In the genomic region with DNA sequence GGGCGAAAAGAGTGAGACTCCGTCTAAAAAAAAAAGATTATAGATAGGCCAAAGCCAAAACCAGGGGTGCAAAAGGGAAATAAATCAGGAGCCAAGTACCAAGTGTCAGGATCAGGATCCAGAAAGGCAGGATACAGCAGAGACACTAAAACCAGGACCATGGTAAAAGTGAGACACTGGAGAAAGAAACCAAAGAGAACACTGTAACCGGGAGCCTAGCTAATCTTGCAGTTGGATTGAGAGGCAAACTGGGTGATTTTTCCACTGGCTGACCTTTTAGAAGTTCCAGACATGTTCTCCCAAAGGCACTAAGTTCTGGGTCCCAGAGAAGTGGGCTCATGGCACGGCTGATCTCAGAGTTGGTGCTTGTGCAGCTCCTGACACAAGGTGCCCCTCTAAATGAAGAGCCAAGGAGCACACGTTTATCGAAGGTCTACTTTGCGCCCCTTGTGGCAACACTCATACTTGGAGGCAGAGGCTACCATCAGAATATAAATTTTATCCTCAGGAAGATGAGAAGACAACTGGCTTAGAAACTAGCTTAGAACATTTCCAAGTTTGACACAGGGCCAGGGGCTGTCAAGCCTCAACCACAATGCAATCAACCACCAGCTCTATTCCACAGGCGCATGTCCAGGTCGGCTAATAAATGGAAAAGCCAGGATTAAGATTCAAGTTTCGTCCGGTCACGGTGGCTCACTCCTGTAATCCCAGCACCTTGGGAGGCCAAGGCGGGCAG, we compare ENCODE assay signal across 13 cellular contexts. TPM values are rescaled to one million over a fixed set of nuclear protein-coding genes. Genes with fewer than 3 reads are reported as not detected.
DNase-seq lines count a peak whose midpoint lies in the region; ATAC-seq, FAIRE-seq and TF ChIP-seq lines count a peak whose summit lies in the region.
"Had no signal": no experiment of that assay in that cellular context is flagged by ENCODE, and none has a peak within 500 bp of the region (broad histone marks: within the 10 kb centered on the region; RNA-seq: fewer than 3 reads in every experiment).

No MANE protein-coding gene starts in this region.

- intact Hi-C loops in natural killer cell (cut with micrococcal nuclease), result no loop called here

- H3K36me3 ChIP-seq in SJCRH30, result no peaks in the 10 kb centered on the region
- H3K36me3 ChIP-seq: left ventricle myocardium inferior, right atrium auricular region had no signal

- no peak overlapping the region for H3K27ac Mint-ChIP-seq in natural killer cell
- no peak overlapping the region for H3K27ac Mint-ChIP-seq in natural killer cell treated with Interleukin-12 subunit alpha and Interleukin-12 subunit beta and Interleukin-15 and Interleukin-18, amount 100 ng/mL, for 72 hours
- H3K27ac Mint-ChIP-seq in stimulated activated naive B cell treated with anti-CD40 and anti-IgM and Interleukin-4, amounts not matched to agents 10 μg/mL and 1 μg/mL and 100 μg/mL, for 72 hours, result no peak overlapping the region
- H3K27ac Mint-ChIP-seq: activated CD4-positive, alpha-beta T cell treated with anti-CD3 and anti-CD28 coated beads for 36 hours had no signal

- no peaks in the 10 kb centered on the region for H3K27me3 Mint-ChIP-seq in natural killer cell (ENCODE audit: low read depth in 2 of 2)
- no peaks in the 10 kb centered on the region for H3K27me3 Mint-ChIP-seq in natural killer cell treated with Interleukin-12 subunit alpha and Interleukin-12 subunit beta and Interleukin-15 and Interleukin-18, amount 100 ng/mL, for 72 hours
- no peaks in the 10 kb centered on the region for H3K27me3 Mint-ChIP-seq in stimulated activated naive B cell treated with anti-CD40 and anti-IgM and Interleukin-4, amounts not matched to agents 10 μg/mL and 1 μg/mL and 100 μg/mL, for 72 hours
- H3K27me3 Mint-ChIP-seq: activated CD4-positive, alpha-beta T cell treated with anti-CD3 and anti-CD28 coated beads for 36 hours; CD4-positive, alpha-beta memory T cell had no signal

- H3K27me3 ChIP-seq in SJCRH30, result no peaks in the 10 kb centered on the region
- H3K27me3 ChIP-seq: right atrium auricular region had no signal

- no peak for DNase-seq in natural killer cell
- no peak for DNase-seq in natural killer cell treated with Interleukin-12 subunit alpha and Interleukin-12 subunit beta and Interleukin-15 and Interleukin-18, amount 100 ng/mL, for 72 hours (ENCODE audit: low spot score)
- peak; percentile 81 to 89 for DNase-seq in SJCRH30
- no peak for DNase-seq in fibroblast of the aortic adventitia (ENCODE audit: low read depth)
- peak; percentile 48 for DNase-seq in urothelium cell line (ENCODE audit: low spot score)
- no peak for DNase-seq in NCI-H446 (lab: John Stamatoyannopoulos, UW)
- DNase-seq in stimulated activated naive B cell treated with anti-CD40 and anti-IgM and Interleukin-4, amounts not matched to agents 10 μg/mL and 1 μg/mL and 100 μg/mL, for 72 hours, result no peak
- no peak for DNase-seq in stimulated activated naive CD8-positive, alpha-beta T cell treated with anti-CD3 and anti-CD28 coated beads, Interleukin-15, Interleukin-2, amounts not matched to agents 100 U/mL and 50 U/mL, for 24 hours
- DNase-seq: activated CD4-positive, alpha-beta T cell treated with anti-CD3 and anti-CD28 coated beads for 36 hours; CD4-positive, alpha-beta memory T cell; left ventricle myocardium inferior; NCI-H1417 had no signal

- 0 out of 2 replicates have a peak, but pooled peaks cover 5% of the 10 kb centered on the region for H3K4me1 ChIP-seq in SJCRH30
- H3K4me1 ChIP-seq: left ventricle myocardium inferior, right atrium auricular region had no signal

- H3K4me3 Mint-ChIP-seq in natural killer cell, result no peak overlapping the region
- no peak overlapping the region for H3K4me3 Mint-ChIP-seq in natural killer cell treated with Interleukin-12 subunit alpha and Interleukin-12 subunit beta and Interleukin-15 and Interleukin-18, amount 100 ng/mL, for 72 hours
- no peak overlapping the region for H3K4me3 Mint-ChIP-seq in stimulated activated naive B cell treated with anti-CD40 and anti-IgM and Interleukin-4, amounts not matched to agents 10 μg/mL and 1 μg/mL and 100 μg/mL, for 72 hours
- H3K4me3 Mint-ChIP-seq: activated CD4-positive, alpha-beta T cell treated with anti-CD3 and anti-CD28 coated beads for 36 hours; CD4-positive, alpha-beta memory T cell had no signal

- H3K9me3 ChIP-seq in SJCRH30 (replicated peaks), result no peaks in the 10 kb centered on the region
- H3K9me3 ChIP-seq: left ventricle myocardium inferior, right atrium auricular region had no signal

- H3K4me3 ChIP-seq in SJCRH30 (peak overlapping the region; percentile 14; the same call in 1 of the 2 replicates), fibroblast of the aortic adventitia (ENCODE audit: low read depth, low read length) (no peak overlapping the region)
- H3K4me3 ChIP-seq: left ventricle myocardium inferior, right atrium auricular region had no signal

- H3K9me3 Mint-ChIP-seq in natural killer cell, result no peaks in the 10 kb centered on the region
- no peaks in the 10 kb centered on the region for H3K9me3 Mint-ChIP-seq in natural killer cell treated with Interleukin-12 subunit alpha and Interleukin-12 subunit beta and Interleukin-15 and Interleukin-18, amount 100 ng/mL, for 72 hours
- H3K9me3 Mint-ChIP-seq in stimulated activated naive B cell treated with anti-CD40 and anti-IgM and Interleukin-4, amounts not matched to agents 10 μg/mL and 1 μg/mL and 100 μg/mL, for 72 hours, result no peaks in the 10 kb centered on the region

- no peaks in the 10 kb centered on the region for H3K36me3 Mint-ChIP-seq in natural killer cell
- no peaks in the 10 kb centered on the region for H3K36me3 Mint-ChIP-seq in natural killer cell treated with Interleukin-12 subunit alpha and Interleukin-12 subunit beta and Interleukin-15 and Interleukin-18, amount 100 ng/mL, for 72 hours
- no peaks in the 10 kb centered on the region for H3K36me3 Mint-ChIP-seq in stimulated activated naive B cell treated with anti-CD40 and anti-IgM and Interleukin-4, amounts not matched to agents 10 μg/mL and 1 μg/mL and 100 μg/mL, for 72 hours
- H3K36me3 Mint-ChIP-seq: CD4-positive, alpha-beta memory T cell had no signal

- FAIRE-seq in urothelium cell line (lab: Jason Lieb, UNC), result no peak

- peaks cover 5 to 6% of the 10 kb centered on the region in 2 donors for H3K4me1 Mint-ChIP-seq in natural killer cell
- H3K4me1 Mint-ChIP-seq in natural killer cell treated with Interleukin-12 subunit alpha and Interleukin-12 subunit beta and Interleukin-15 and Interleukin-18, amount 100 ng/mL, for 72 hours (ENCODE audit: low read depth in 2 of 2), result peaks cover 0 to 4% of the 10 kb centered on the region in 2 donors
- H3K4me1 Mint-ChIP-seq in stimulated activated naive B cell treated with anti-CD40 and anti-IgM and Interleukin-4, amounts not matched to agents 10 μg/mL and 1 μg/mL and 100 μg/mL, for 72 hours, result no peaks in the 10 kb centered on the region
- H3K4me1 Mint-ChIP-seq: activated CD4-positive, alpha-beta T cell treated with anti-CD3 and anti-CD28 coated beads for 36 hours had no signal

- peak overlapping the region; percentile 44 for H3K27ac ChIP-seq in SJCRH30
- H3K27ac ChIP-seq: left ventricle myocardium inferior, right atrium auricular region had no signal

- TF ChIP-seq CTCF in natural killer cell (IDR thresholded peaks at IDR 0.05) (peak; percentile 21), fibroblast of the aortic adventitia (IDR thresholded peaks at IDR 0.05; ENCODE audit: insufficient read depth, low read length) (peak; percentile 38)

- peak in 2 of 3 donors; percentile 40 to 68 for ATAC-seq in natural killer cell
- no peak for ATAC-seq in natural killer cell treated with Interleukin-12 subunit alpha and Interleukin-12 subunit beta and Interleukin-15 and Interleukin-18, amount 100 ng/mL, for 72 hours
- no peak for ATAC-seq in stimulated activated naive B cell treated with anti-CD40 and anti-IgM and Interleukin-4, amounts not matched to agents 10 μg/mL and 1 μg/mL and 100 μg/mL, for 72 hours (replicated peaks)
- ATAC-seq in stimulated activated naive CD8-positive, alpha-beta T cell treated with anti-CD3 and anti-CD28 coated beads, Interleukin-15, Interleukin-2, amounts not matched to agents 100 U/mL and 50 U/mL, for 24 hours, result no peak
- ATAC-seq: activated CD4-positive, alpha-beta T cell treated with anti-CD3 and anti-CD28 coated beads for 36 hours had no signal

RNA-seq across cellular contexts. Expression of a gene that starts 27.5 kb away (rescaled TPM):
- total RNA-seq in natural killer cell (100 to 1,000 TPM; 274 to 355 (median 292) TPM), fibroblast of the aortic adventitia (ENCODE audit: low replicate concordance) (46.5 and 97.0 TPM in 2 replicates)
- total RNA-seq in natural killer cell treated with Interleukin-12 subunit alpha and Interleukin-12 subunit beta and Interleukin-15 and Interleukin-18, amount 100 ng/mL, for 72 hours, result 100 to 1,000 TPM; 106 to 110 TPM
- 33.2 and 42.3 TPM in 2 replicates for total RNA-seq in SJCRH30 (2014; rRNA removed; shearing (Covaris generic))

Comparison
In these comparisons a context has a peak if more than half of its experiments do, and no peak if none do; other contexts are left out.
1. ATAC-seq: peak in natural killer cell (2 of 3); none in natural killer cell treated with Interleukin-12 subunit alpha and Interleukin-12 subunit beta and Interleukin-15 and Interleukin-18, amount 100 ng/mL, for 72 hours (0 of 2), stimulated activated naive B cell treated with anti-CD40 and anti-IgM and Interleukin-4, amounts not matched to agents 10 μg/mL and 1 μg/mL and 100 μg/mL, for 72 hours (0 of 2) and stimulated activated naive CD8-positive, alpha-beta T cell treated with anti-CD3 and anti-CD28 coated beads, Interleukin-15, Interleukin-2, amounts not matched to agents 100 U/mL and 50 U/mL, for 24 hours (single experiment).
2. DNase-seq: peak in SJCRH30 (2 of 2) and urothelium cell line (single experiment); none in natural killer cell (single experiment), natural killer cell treated with Interleukin-12 subunit alpha and Interleukin-12 subunit beta and Interleukin-15 and Interleukin-18, amount 100 ng/mL, for 72 hours (single experiment), fibroblast of the aortic adventitia (single experiment), NCI-H446 (0 of 2), stimulated activated naive B cell treated with anti-CD40 and anti-IgM and Interleukin-4, amounts not matched to agents 10 μg/mL and 1 μg/mL and 100 μg/mL, for 72 hours (single experiment) and stimulated activated naive CD8-positive, alpha-beta T cell treated with anti-CD3 and anti-CD28 coated beads, Interleukin-15, Interleukin-2, amounts not matched to agents 100 U/mL and 50 U/mL, for 24 hours (single experiment).